In genomic region chr22:40007826-40008710, GRCh38 we compare ENCODE assay signal across 19 cellular contexts. TPM values are rescaled to one million over a fixed set of nuclear protein-coding genes. Genes with fewer than 3 reads are reported as not detected.
DNase-seq lines count a peak whose midpoint lies in the region; ATAC-seq, FAIRE-seq and TF ChIP-seq lines count a peak whose summit lies in the region.
"Had no signal": no experiment of that assay in that cellular context is flagged by ENCODE, and none has a peak within 500 bp of the region (broad histone marks: within the 10 kb centered on the region; RNA-seq: fewer than 3 reads in every experiment).

No MANE protein-coding gene starts in this region.

- no peaks in the 10 kb centered on the region for H3K9me3 ChIP-seq in neural cell (ENCODE audit: low read length)
- H3K9me3 ChIP-seq: vagina had no signal

- 0 out of 2 replicates have a peak, but pooled peaks cover 6% of the 10 kb centered on the region for H3F3A ChIP-seq in GM23338 (replicated peaks; ENCODE audit: low read depth)
- H3F3A ChIP-seq in neural cell (ENCODE audit: insufficient read depth, low read length, poor library complexity, severe bottlenecking), result no peaks in the 10 kb centered on the region

- H4K20me1 ChIP-seq in GM23338 (replicated peaks; ENCODE audit: insufficient read depth), result peaks cover 35% of the 10 kb centered on the region
- H4K20me1 ChIP-seq in neural cell (ENCODE audit: insufficient read depth), result no peaks in the 10 kb centered on the region

- peaks cover 33% of the 10 kb centered on the region for H3K4me1 ChIP-seq in GM23338 (ENCODE audit: insufficient read depth)

- H3K36me3 Mint-ChIP-seq in GM23338 (ENCODE audit: low read depth), result peaks cover 10% of the 10 kb centered on the region
- H3K36me3 Mint-ChIP-seq: T-cell had no signal

- H3K4me3 ChIP-seq in GM23338 (no peak overlapping the region), bronchial epithelial cell (ENCODE audit: low read depth, low read length) (no peak overlapping the region), neural cell (ENCODE audit: low read length) (no peak overlapping the region)
- H3K4me3 ChIP-seq: vagina had no signal

- no peak for ATAC-seq in GM23338
- ATAC-seq: right cardiac atrium, T-cell had no signal

- H3K36me3 ChIP-seq in GM23338 (ENCODE audit: insufficient read depth) (no peaks in the 10 kb centered on the region), bronchial epithelial cell (ENCODE audit: control insufficient read depth, insufficient read depth, low read length) (peaks cover 8% of the 10 kb centered on the region), neural cell (ENCODE audit: insufficient read depth, low read length) (no peaks in the 10 kb centered on the region)
- H3K36me3 ChIP-seq: vagina had no signal

- H3K9me2 ChIP-seq in GM23338 (ENCODE audit: insufficient read depth), result no peaks in the 10 kb centered on the region
- H3K9me2 ChIP-seq in neural cell (ENCODE audit: insufficient read depth, low read length), result no peaks in the 10 kb centered on the region

- peak; percentile 95 for FAIRE-seq in bronchial epithelial cell (lab: Jason Lieb, UNC)
- FAIRE-seq: GM19239 had no signal

- H3K9me3 Mint-ChIP-seq in GM23338, result no peaks in the 10 kb centered on the region; the same call in 2 of the 3 replicates
- H3K9me3 Mint-ChIP-seq: T-cell had no signal

- TF ChIP-seq RAD21 in neural cell (conservative IDR thresholded peaks at IDR 0.05), result no peak

- DNase-seq in GM23338 (ENCODE audit: low spot score) (no peak), NOMO-1 (lab: John Stamatoyannopoulos, UW; ENCODE audit: unreplicated experiment in 2 of 2) (peak; percentile 72 to 93), bronchial epithelial cell (ENCODE audit: low read depth) (no peak), caudate nucleus (lab: John Stamatoyannopoulos, UW) (no peak), NCI-H187 (lab: John Stamatoyannopoulos, UW) (no peak), NCI-H526 (lab: John Stamatoyannopoulos, UW) (no peak), NCI-H1417 (lab: John Stamatoyannopoulos, UW) (no peak)
- DNase-seq: activated CD4-positive, CD25-positive, alpha-beta regulatory T cell treated with anti-CD3 and anti-CD28 coated beads, Interleukin-2, amount 50 U/mL, for 72 hours; Karpas-422; NCI-H2081 treated with DMSO at 0.1 percent for 48 hours; right cardiac atrium; stimulated activated CD4-positive, alpha-beta T cell treated with anti-CD3 and anti-CD28 coated beads, Interleukin-2, amount 100 ng/mL, for 48 hours had no signal

- TF ChIP-seq EP300 in neural cell (conservative IDR thresholded peaks at IDR 0.05; ENCODE audit: poor library complexity, severe bottlenecking), result no peak

- H2AFZ ChIP-seq in GM23338 (no peak overlapping the region), neural cell (ENCODE audit: low read depth, low read length) (no peak overlapping the region)

- H3K9ac ChIP-seq in neural cell (ENCODE audit: low read length), result no peak overlapping the region

- peaks cover 57% of the 10 kb centered on the region for H3K4me1 Mint-ChIP-seq in GM23338

- H3K27me3 Mint-ChIP-seq in GM23338 (ENCODE audit: insufficient read depth, low read depth, poor library complexity), result peaks cover 12% of the 10 kb centered on the region

- H3K4me3 Mint-ChIP-seq in GM23338, result no peak overlapping the region; the same call in 2 of the 3 replicates

- H3K27ac ChIP-seq in GM23338 (ENCODE audit: low read depth) (0 out of 2 replicates have a peak overlapping the region, but pooled peaks have one; percentile 14), neural cell (ENCODE audit: low read length) (peak overlapping the region; percentile 42), caudate nucleus (ENCODE audit: low read depth, low read length) (no peak overlapping the region)
- H3K27ac ChIP-seq: vagina had no signal

- H3K4me2 ChIP-seq in GM23338 (no peak overlapping the region), neural cell (ENCODE audit: low read length) (no peak overlapping the region)

- TF ChIP-seq CTCF in GM23338 (conservative IDR thresholded peaks at IDR 0.05; ENCODE audit: low read depth in 2 of 2) (no peak), bronchial epithelial cell (IDR thresholded peaks at IDR 0.05; ENCODE audit: insufficient read depth, low read length, severe bottlenecking) (no peak), neural cell (IDR thresholded peaks at IDR 0.05; ENCODE audit: poor library complexity, severe bottlenecking) (no peak)

- H3K27ac Mint-ChIP-seq in GM23338, result no peak overlapping the region
- H3K27ac Mint-ChIP-seq: T-cell had no signal

- H3K27me3 ChIP-seq in GM23338 (ENCODE audit: insufficient read depth) (no peaks in the 10 kb centered on the region), bronchial epithelial cell (ENCODE audit: control insufficient read depth, insufficient read depth, low read length) (no peaks in the 10 kb centered on the region), neural cell (ENCODE audit: insufficient read depth, low read depth, low read length) (no peaks in the 10 kb centered on the region)
- H3K27me3 ChIP-seq: vagina had no signal

- H3K79me2 ChIP-seq in GM23338 (replicated peaks; ENCODE audit: insufficient read depth), result peaks cover 55% of the 10 kb centered on the region
- no peaks in the 10 kb centered on the region for H3K79me2 ChIP-seq in neural cell (replicated peaks; ENCODE audit: insufficient read depth, low read length)

TF ChIP-seq in GM23338, 12 proteins besides CTCF, POLR2A, EP300 and RAD21:
- TF ChIP-seq EZH2phosphoT487 (IDR thresholded peaks at IDR 0.05; ENCODE audit: unreplicated experiment) (no peak), EZH2 (IDR thresholded peaks at IDR 0.05; ENCODE audit: low read depth, unreplicated experiment) (no peak), ZNF331 (CRISPR knock-in tag; IDR thresholded peaks at IDR 0.05; ENCODE audit: low read depth) (no peak), ETS1 (IDR thresholded peaks at IDR 0.05) (no peak), NANOG (IDR thresholded peaks at IDR 0.05; ENCODE audit: borderline replicate concordance) (no peak)
TF ChIP-seq in GM23338: peak in this region for 0.

TF ChIP-seq in neural cell, 6 proteins besides CTCF, POLR2A, EP300 and RAD21:
- no peak for TF ChIP-seq REST (IDR thresholded peaks at IDR 0.05; ENCODE audit: borderline replicate concordance)

RNA-seq across cellular contexts. Expression of gene FAM83F, which starts 13.3 kb away (rescaled TPM):
- total RNA-seq in GM23338 (2014; rRNA removed; shearing (Covaris generic)), result 13.5 and 15.9 TPM in 2 replicates
- polyA plus RNA-seq in GM23338 (2016; fragmentation: Nextera tagmentation; extraction: Ambion mirVana), result 3.5 and 3.7 TPM in 2 replicates
- total RNA-seq in bronchial epithelial cell, result 22.1 and 27.8 TPM in 2 replicates
- polyA plus RNA-seq in neural cell, result 0.02 and 0.42 TPM in 2 replicates
- polyA minus RNA-seq in neural cell, result 0.23 TPM in 1 of 2 replicates, not detected in the other
- total RNA-seq: OCI-LY7 had no signal
- polyA plus RNA-seq: BJ had no signal

RNA-seq across cellular contexts. Expression of gene TMA7B, which starts 47.9 kb away (rescaled TPM):
- total RNA-seq in GM23338 (2014; rRNA removed; shearing (Covaris generic)), result not detected in 2 replicates
- polyA plus RNA-seq in GM23338 (2016; fragmentation: Nextera tagmentation; extraction: Ambion mirVana) (not detected in 2 replicates), neural cell (not detected in 2 replicates)
- total RNA-seq in bronchial epithelial cell, result not detected in 2 replicates
- polyA minus RNA-seq in neural cell, result not detected in 2 replicates
- total RNA-seq: chondrocyte, OCI-LY7 had no signal
- polyA plus RNA-seq: BJ had no signal

Comparison
In these comparisons a context has a peak if more than half of its experiments do, and no peak if none do; other contexts are left out.
1. DNase-seq: peak in NOMO-1 (2 of 2); none in GM23338 (single experiment), bronchial epithelial cell (single experiment), caudate nucleus (0 of 61), NCI-H187 (0 of 2), NCI-H526 (0 of 2) and NCI-H1417 (0 of 3).